3 cellular contexts compared by ENCODE assay signal in the genomic region with DNA sequence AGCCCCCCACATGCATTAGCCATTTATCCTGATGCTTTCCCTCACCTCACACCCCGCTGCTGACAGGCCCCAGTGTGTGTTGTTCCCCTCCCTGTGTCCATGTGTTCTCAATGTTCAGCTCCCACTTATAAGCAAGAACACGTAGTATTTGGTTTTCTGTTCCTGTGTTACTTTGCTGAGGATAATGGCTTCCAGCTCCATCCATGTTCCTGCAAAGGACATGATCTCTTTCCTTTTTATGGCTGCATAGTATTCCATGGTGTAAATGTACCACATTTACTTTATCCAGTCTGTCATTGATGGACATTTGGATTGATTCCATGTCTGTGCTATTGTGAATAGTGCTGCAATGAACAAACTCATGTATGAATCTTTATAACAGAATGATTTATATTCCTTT.
TF ChIP-seq lines count a peak whose summit lies in the region.

No MANE protein-coding gene starts in this region.

TF ChIP-seq in A549, 52 proteins besides CTCF, POLR2A, EP300 and RAD21:
- TF ChIP-seq TP53 (CRISPR knock-in tag; IDR thresholded peaks at IDR 0.05) (peak; percentile 61), KDM1A (IDR thresholded peaks at IDR 0.05; ENCODE audit: low read depth) (peak; percentile 79), HOXB13 (CRISPR knock-in tag; IDR thresholded peaks at IDR 0.05; ENCODE audit: low read depth) (peak; percentile 64; the same call in 1 of the 2 replicates), ZC3H11A (IDR thresholded peaks at IDR 0.05) (0 out of 2 replicates have a peak, but pooled peaks have one; percentile 15), HOXB5 (CRISPR knock-in tag; IDR thresholded peaks at IDR 0.05) (peak; percentile 15; the same call in 1 of the 2 replicates)
- TF ChIP-seq, protein P1, sequence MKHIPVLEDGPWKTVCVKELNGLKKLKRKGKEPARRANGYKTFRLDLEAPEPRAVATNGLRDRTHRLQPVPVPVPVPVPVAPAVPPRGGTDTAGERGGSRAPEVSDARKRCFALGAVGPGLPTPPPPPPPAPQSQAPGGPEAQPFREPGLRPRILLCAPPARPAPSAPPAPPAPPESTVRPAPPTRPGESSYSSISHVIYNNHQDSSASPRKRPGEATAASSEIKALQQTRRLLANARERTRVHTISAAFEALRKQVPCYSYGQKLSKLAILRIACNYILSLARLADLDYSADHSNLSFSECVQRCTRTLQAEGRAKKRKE (CRISPR knock-in tag; IDR thresholded peaks at IDR 0.05; ENCODE audit: low read depth) = 0 out of 2 replicates have a peak, but pooled peaks have one; percentile 6

TF ChIP-seq in HEK293, 187 proteins besides CTCF, POLR2A, EP300 and RAD21:
- TF ChIP-seq, protein P2, sequence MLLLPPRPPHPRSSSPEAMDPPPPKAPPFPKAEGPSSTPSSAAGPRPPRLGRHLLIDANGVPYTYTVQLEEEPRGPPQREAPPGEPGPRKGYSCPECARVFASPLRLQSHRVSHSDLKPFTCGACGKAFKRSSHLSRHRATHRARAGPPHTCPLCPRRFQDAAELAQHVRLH (tag by site-specific recombination; IDR thresholded peaks at IDR 0.05) = peak; percentile 47; the same call in 1 of the 2 replicates
- peak; percentile 94 for TF ChIP-seq ZNF146 (tag by site-specific recombination; IDR thresholded peaks at IDR 0.05)
TF ChIP-seq in HEK293: peak in this region for 2; not testable (repeated sequence) for 185.

TF ChIP-seq in K562, 482 proteins besides CTCF, POLR2A, EP300 and RAD21:
- TF ChIP-seq ZNF146 (CRISPR knock-in tag; IDR thresholded peaks at IDR 0.05; ENCODE audit: unreplicated experiment) = peak; percentile 94
- TF ChIP-seq BCOR (IDR thresholded peaks at IDR 0.05) = 0 out of 2 replicates have a peak, but pooled peaks have one; percentile 46
- peak in 1 of 2 experiments; percentile 36; a peak in 1 of 4 replicates for TF ChIP-seq KDM1A (IDR thresholded peaks at IDR 0.05)
